13 cellular contexts compared by ENCODE assay signal in the genomic region with DNA sequence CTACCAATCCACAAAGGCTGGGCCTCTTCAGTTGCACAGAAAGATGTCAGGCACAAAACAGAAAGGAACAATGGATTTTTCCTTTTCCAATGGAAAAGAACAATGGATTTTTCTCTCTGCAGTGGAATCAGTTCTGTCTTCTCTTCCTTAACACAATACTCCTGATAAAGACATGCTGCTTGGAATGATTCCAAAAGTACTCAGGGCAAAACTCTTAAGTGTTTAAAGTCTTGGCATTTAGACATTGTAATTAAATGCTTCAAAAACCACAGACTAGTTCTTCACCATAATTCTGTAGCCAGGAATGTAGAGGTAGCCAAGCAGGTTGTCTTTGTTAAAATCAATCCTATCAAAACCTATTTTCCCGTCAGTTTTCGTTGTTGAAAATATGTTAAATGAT. TPM values are rescaled to one million over a fixed set of nuclear protein-coding genes. Genes with fewer than 3 reads are reported as not detected.
A peak's percentile ranks its signal among the peaks of the same experiment; 100 is the strongest.
DNase-seq lines count a peak whose midpoint lies in the region; ATAC-seq and TF ChIP-seq lines count a peak whose summit lies in the region.
"Had no signal": no experiment of that assay in that cellular context is flagged by ENCODE, and none has a peak within 500 bp of the region (broad histone marks: within the 10 kb centered on the region; RNA-seq: fewer than 3 reads in every experiment).

No MANE protein-coding gene starts in this region.

- no peaks in the 10 kb centered on the region for H3K27me3 ChIP-seq in mesendoderm (ENCODE audit: insufficient read depth, low read length, poor library complexity)
- no peaks in the 10 kb centered on the region for H3K27me3 ChIP-seq in ascending aorta

- no peak overlapping the region for H3K23ac ChIP-seq in mesendoderm (ENCODE audit: low read length)

- H3K27ac ChIP-seq in mesendoderm (ENCODE audit: low read depth, low read length) (no peak overlapping the region), ascending aorta (peak overlapping the region in 1 of 2 donors; percentile 15)

- no peaks in the 10 kb centered on the region for H3K79me1 ChIP-seq in mesendoderm (ENCODE audit: low read length)

- no peak overlapping the region for H3K9ac ChIP-seq in mesendoderm (ENCODE audit: low read length)

- H2BK15ac ChIP-seq in mesendoderm (replicated peaks; ENCODE audit: low read depth), result no peak overlapping the region

- intact Hi-C loops in ascending aorta (cut with DNase I), result no loop called here

- peak; percentile 94 for DNase-seq in DMS79 treated with DMSO at 0.1 percent for 48 hours (lab: John Stamatoyannopoulos, UW)
- DNase-seq in NCI-H2107 (lab: John Stamatoyannopoulos, UW), result peak; percentile 21
- DNase-seq in choroid plexus epithelial cell (ENCODE audit: low read depth), result peak; percentile 68
- peak; percentile 11 for DNase-seq in mesendoderm
- no peak for DNase-seq in ascending aorta (ENCODE audit: low spot score in 2 of 2)
- no peak for DNase-seq in activated effector memory CD4-positive, alpha-beta T cell treated with anti-CD3 and anti-CD28 coated beads, Interleukin-2, amount 50 U/mL, for 16 hours
- no peak for DNase-seq in omental fat pad (ENCODE audit: low spot score)
- DNase-seq in SHP77 treated with DMSO at 0.1 percent for 48 hours (lab: John Stamatoyannopoulos, UW), result no peak
- DNase-seq: activated gamma-delta T cell treated with Interleukin-2 at 50 U/mL for 16 hours, DMS153, PC-3 had no signal

- no peak overlapping the region for H3K4ac ChIP-seq in mesendoderm (ENCODE audit: low read depth, low read length)

- H3K18ac ChIP-seq in mesendoderm (ENCODE audit: low read length), result no peak overlapping the region

- no peak overlapping the region for H3K4me2 ChIP-seq in mesendoderm (ENCODE audit: low read length)

- H3K9me3 ChIP-seq in ascending aorta, result no peaks in the 10 kb centered on the region

- no peak overlapping the region for H4K5ac ChIP-seq in mesendoderm (ENCODE audit: low read length)

- H3K36me3 ChIP-seq in mesendoderm (ENCODE audit: control insufficient read depth, insufficient read depth, low read length) (no peaks in the 10 kb centered on the region), ascending aorta (peaks cover 3 to 11% of the 10 kb centered on the region in 2 donors)

- no peak overlapping the region for H2AK5ac ChIP-seq in mesendoderm (ENCODE audit: low read length)

- H3K4me1 ChIP-seq in mesendoderm (ENCODE audit: control insufficient read depth, low read depth, low read length) (no peaks in the 10 kb centered on the region), ascending aorta (peaks cover 6 to 35% of the 10 kb centered on the region in 2 donors)

- no peaks in the 10 kb centered on the region for H3K79me2 ChIP-seq in mesendoderm (ENCODE audit: control insufficient read depth, insufficient read depth, low read length)

- H3K4me3 ChIP-seq in choroid plexus epithelial cell (ENCODE audit: low read depth, low read length) (no peak overlapping the region), mesendoderm (ENCODE audit: low read length) (no peak overlapping the region), ascending aorta (no peak overlapping the region)
- H3K4me3 ChIP-seq: lung, skin epidermis had no signal

- no peak overlapping the region for H2BK120ac ChIP-seq in mesendoderm (ENCODE audit: low read depth, low read length)

- H3K56ac ChIP-seq in mesendoderm (ENCODE audit: low read length), result no peak overlapping the region

- H2BK5ac ChIP-seq in mesendoderm (ENCODE audit: low read length), result no peak overlapping the region

- no peak for ATAC-seq in omental fat pad (ENCODE audit: low FRiP score)
- ATAC-seq: PC-3 had no signal

- TF ChIP-seq CTCF in choroid plexus epithelial cell (conservative IDR thresholded peaks at IDR 0.05; ENCODE audit: low read depth, low read length) (no peak), ascending aorta (IDR thresholded peaks at IDR 0.05) (no peak), omental fat pad (IDR thresholded peaks at IDR 0.05) (no peak)

- no peak overlapping the region for H4K8ac ChIP-seq in mesendoderm (ENCODE audit: low read depth, low read length)

- no CpG with 5 or more reads among the region's 2 CpGs for WGBS in mesendoderm (ENCODE audit: extremely low coverage, insufficient coverage, low lambda C conversion rate)

RNA-seq across cellular contexts. Expression of a gene that starts 46.8 kb away (rescaled TPM):
- 0.28 TPM for polyA plus RNA-seq in mesendoderm (2013, experiment 1 of 2)
- 0.32 TPM for polyA plus RNA-seq in mesendoderm (2013, experiment 2 of 2)
- total RNA-seq in ascending aorta (0.32 TPM), omental fat pad (1 to 10 TPM; 1.6 to 3.2 (median 1.9) TPM)

RNA-seq across cellular contexts. Expression of a gene that starts 47.4 kb away (rescaled TPM):
- polyA plus RNA-seq in mesendoderm (2013, experiment 1 of 2), result 7.8 TPM
- polyA plus RNA-seq in mesendoderm (2013, experiment 2 of 2), result 7.8 TPM
- total RNA-seq in ascending aorta, result 40.3 TPM
- total RNA-seq in omental fat pad, result 10 to 100 TPM; 37.9 to 73.0 (median 52.9) TPM

RNA-seq across cellular contexts. Expression of a gene that starts 47.6 kb away (rescaled TPM):
- polyA plus RNA-seq in mesendoderm (2013, experiment 1 of 2), result 22.2 TPM
- polyA plus RNA-seq in mesendoderm (2013, experiment 2 of 2), result 20.9 TPM
- total RNA-seq in ascending aorta, result 22.8 TPM
- 10 to 100 TPM; 13.0 to 38.3 (median 29.3) TPM for total RNA-seq in omental fat pad

Comparison
In these comparisons a context has a peak if more than half of its experiments do, and no peak if none do; other contexts are left out.
1. DNase-seq: peak in DMS79 treated with DMSO at 0.1 percent for 48 hours (single experiment), NCI-H2107 (single experiment), choroid plexus epithelial cell (single experiment) and mesendoderm (single experiment); none in ascending aorta (0 of 2), activated effector memory CD4-positive, alpha-beta T cell treated with anti-CD3 and anti-CD28 coated beads, Interleukin-2, amount 50 U/mL, for 16 hours (single experiment), omental fat pad (single experiment) and SHP77 treated with DMSO at 0.1 percent for 48 hours (single experiment).